Comparison of ENCODE assay signal across 8 cellular contexts in the genomic region with DNA sequence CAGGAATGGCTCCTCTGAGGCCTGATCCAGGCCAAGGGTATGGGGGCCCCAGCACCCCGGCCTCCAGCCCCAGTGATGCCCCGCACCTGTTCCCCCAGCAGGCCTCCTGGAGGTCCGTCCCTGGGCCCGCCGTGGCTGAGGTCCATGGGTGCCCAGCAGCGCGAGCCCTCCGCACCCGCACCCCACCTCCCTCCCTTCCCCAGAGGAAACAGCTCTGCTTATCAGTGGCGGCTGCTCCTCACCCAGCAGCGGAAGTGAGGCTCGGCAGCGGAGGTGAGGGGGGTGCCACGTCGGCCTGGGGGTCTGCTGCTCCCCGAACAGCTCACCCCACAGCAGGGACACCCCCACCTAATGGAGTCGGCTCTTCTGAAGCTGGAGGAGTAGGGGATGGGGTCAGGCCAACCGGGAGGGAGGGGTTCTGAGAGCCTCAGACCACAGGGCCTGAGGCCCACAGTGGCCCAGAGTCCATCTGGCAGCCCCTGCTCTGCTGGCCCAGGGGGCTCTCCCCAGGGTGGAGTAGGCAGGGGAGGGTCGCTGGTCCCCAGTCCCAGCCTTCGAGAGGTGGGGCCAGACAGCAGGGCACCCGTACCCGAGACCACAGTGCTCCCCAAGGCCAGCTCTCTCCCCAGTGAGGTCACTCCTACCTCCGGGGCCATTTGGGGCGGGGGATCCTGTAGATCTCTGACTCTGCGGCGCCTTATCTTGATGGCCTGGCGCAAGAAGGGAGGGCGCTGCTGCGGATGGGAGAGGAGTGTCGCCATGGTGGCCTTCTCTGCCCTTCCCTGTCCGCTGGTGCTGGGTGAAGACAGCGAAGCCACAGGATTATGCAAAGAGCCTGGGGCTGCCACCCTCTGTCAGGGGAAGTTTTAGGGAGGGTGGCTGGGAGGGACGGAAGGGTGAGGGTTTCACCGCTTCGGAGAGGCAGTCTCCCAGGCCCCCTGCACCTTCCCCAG. TPM values are rescaled to one million over a fixed set of nuclear protein-coding genes. Genes with fewer than 3 reads are reported as not detected.
DNase-seq lines count a peak whose midpoint lies in the region; ATAC-seq and TF ChIP-seq lines count a peak whose summit lies in the region.

TSS of gene UNC13D (minus strand) at position 828 of the 953 bp plus-strand sequence. CDS start at position 761, 67 bp downstream.

- intact Hi-C loops in colonic mucosa (cut with DNase I) (no loop called here), natural killer cell (cut with micrococcal nuclease) (loop anchor here (5.0 kb wide), 1 partner anchor 67 kb away; a partner anchor contains a TSS)

- H3K4me3 Mint-ChIP-seq in natural killer cell: peak within 1 kb of the TSS; percentile 93

- DNase-seq in activated CD4-positive, CD25-positive, alpha-beta regulatory T cell (lab: John Stamatoyannopoulos, UW): peak in 3 of 4 experiments; percentile 33 to 60 (median 56)
- DNase-seq in colonic mucosa: peak; percentile 60
- DNase-seq in natural killer cell: peak; percentile 65
- DNase-seq in amygdala (lab: John Stamatoyannopoulos, UW): no peak
- no peak for DNase-seq in NCI-H1105 (lab: John Stamatoyannopoulos, UW)
- DNase-seq in NCI-H146 (lab: John Stamatoyannopoulos, UW): no peak

- H3K27ac ChIP-seq in BLaER1 (peak within 1 kb of the TSS; percentile 95), colonic mucosa (peak within 1 kb of the TSS; percentile 72)

- no peaks in the 10 kb centered on the region for H4K20me1 ChIP-seq in BLaER1

- peak; percentile 28 for ATAC-seq in HG03432 (IDR thresholded peaks at IDR 0.05; ENCODE audit: unreplicated experiment)
- ATAC-seq in natural killer cell: peak; percentile 70 to 81 (median 70)

- H3K4me1 ChIP-seq in BLaER1 (peaks cover 68% of the 10 kb centered on the region), colonic mucosa (peaks cover 23% of the 10 kb centered on the region)

- TF ChIP-seq CTCF in colonic mucosa (IDR thresholded peaks at IDR 0.05): no peak
- no peak for TF ChIP-seq CTCF in natural killer cell (IDR thresholded peaks at IDR 0.05)

- H3K27me3 ChIP-seq in BLaER1 (no peaks in the 10 kb centered on the region), colonic mucosa (no peaks in the 10 kb centered on the region)

- H3K27ac Mint-ChIP-seq in natural killer cell: peak within 1 kb of the TSS; percentile 86 to 94

- no peaks in the 10 kb centered on the region for H3K36me3 Mint-ChIP-seq in natural killer cell

- H3K9me3 ChIP-seq in BLaER1: no peaks in the 10 kb centered on the region
- no peaks in the 10 kb centered on the region for H3K9me3 ChIP-seq in colonic mucosa

- peaks cover 65% of the 10 kb centered on the region for H3K36me3 ChIP-seq in BLaER1
- H3K36me3 ChIP-seq in colonic mucosa: peaks cover 10% of the 10 kb centered on the region

- peak within 1 kb of the TSS; percentile 88 for H3K9ac ChIP-seq in BLaER1
- peak within 1 kb of the TSS; percentile 76 to 82 for H3K9ac ChIP-seq in colonic mucosa (ENCODE audit: low read depth in 2 of 2, low read length in 2 of 2)

- peaks cover 10 to 27% of the 10 kb centered on the region in 2 donors for H3K4me1 Mint-ChIP-seq in natural killer cell

- no peaks in the 10 kb centered on the region for H3K27me3 Mint-ChIP-seq in natural killer cell (ENCODE audit: low read depth in 2 of 2)

- no peaks in the 10 kb centered on the region for H3K9me3 Mint-ChIP-seq in natural killer cell

- H3K4me3 ChIP-seq in BLaER1: peak within 1 kb of the TSS; percentile 74
- H3K4me3 ChIP-seq in colonic mucosa: peak within 1 kb of the TSS; percentile 26

- peak within 1 kb of the TSS; percentile 97 for H3K4me2 ChIP-seq in BLaER1

RNA-seq across cellular contexts. Expression of gene UNC13D, which starts in this region (rescaled TPM):
- total RNA-seq in colonic mucosa (10 to 100 TPM; 25.9 to 35.0 TPM), natural killer cell (100 to 1,000 TPM; 269 to 279 (median 277) TPM)

Comparison
In these comparisons a context has a peak if more than half of its experiments do, and no peak if none do; other contexts are left out.
1. RNA of gene UNC13D (total RNA-seq): 269 to 279 TPM in natural killer cell; 25.9 to 35.0 TPM in colonic mucosa; every median in the first group is over 4 times any median in the second.
2. DNase-seq: peak in activated CD4-positive, CD25-positive, alpha-beta regulatory T cell (3 of 4), colonic mucosa (single experiment) and natural killer cell (single experiment); none in amygdala (0 of 56), NCI-H1105 (single experiment) and NCI-H146 (single experiment).